4 cellular contexts compared by ENCODE assay signal in genomic region chr15:57332326-57332725, GRCh38.
TF ChIP-seq lines count a peak whose summit lies in the region.

No MANE protein-coding gene starts in this region.

TF ChIP-seq in SK-N-SH, 30 proteins besides CTCF, POLR2A, EP300 and RAD21:
- TF ChIP-seq TEAD4 (IDR thresholded peaks at IDR 0.05; ENCODE audit: borderline replicate concordance, insufficient read depth): no peak
- TF ChIP-seq RXRA (IDR thresholded peaks at IDR 0.05; ENCODE audit: borderline replicate concordance, low read depth): no peak
- TF ChIP-seq TAF1 (IDR thresholded peaks at IDR 0.05; ENCODE audit: borderline replicate concordance, low read depth, low read length): no peak
- no peak for TF ChIP-seq YY1 (IDR thresholded peaks at IDR 0.05; ENCODE audit: low read depth)

TF ChIP-seq in SK-N-SH treated with all-trans-retinoic acid at 6 μM for 48 hours, 23 proteins besides CTCF, POLR2A, EP300 and RAD21:
- TF ChIP-seq PATZ1 (CRISPR knock-in tag; IDR thresholded peaks at IDR 0.05; ENCODE audit: borderline replicate concordance) (no peak), CREB5 (CRISPR knock-in tag; IDR thresholded peaks at IDR 0.05; ENCODE audit: low read depth) (no peak), ZNF70 (CRISPR knock-in tag; IDR thresholded peaks at IDR 0.05) (no peak), ZNF8 (CRISPR knock-in tag; IDR thresholded peaks at IDR 0.05) (no peak), OSR1 (CRISPR knock-in tag; IDR thresholded peaks at IDR 0.05) (no peak), ARNTL (CRISPR knock-in tag; IDR thresholded peaks at IDR 0.05; ENCODE audit: borderline replicate concordance, low read depth) (no peak), RARB (CRISPR knock-in tag; IDR thresholded peaks at IDR 0.05) (no peak), TOX (CRISPR knock-in tag; IDR thresholded peaks at IDR 0.05; ENCODE audit: borderline replicate concordance) (no peak), ZNF565 (CRISPR knock-in tag; conservative IDR thresholded peaks at IDR 0.05; ENCODE audit: low read depth) (no peak), CSRNP3 (CRISPR knock-in tag; IDR thresholded peaks at IDR 0.05) (no peak), TCF4 (CRISPR knock-in tag; IDR thresholded peaks at IDR 0.05; ENCODE audit: borderline replicate concordance) (no peak), ESRRG (CRISPR knock-in tag; IDR thresholded peaks at IDR 0.05) (no peak)

TF ChIP-seq in IMR-90, 13 proteins besides CTCF, POLR2A, EP300 and RAD21:
- TF ChIP-seq USF2 (IDR thresholded peaks at IDR 0.05; ENCODE audit: low read depth, low read length) (no peak), NFE2L2 (IDR thresholded peaks at IDR 0.05; ENCODE audit: low read depth, low read length) (no peak), BHLHE40 (IDR thresholded peaks at IDR 0.05; ENCODE audit: low read depth, low read length) (no peak), MAFK (IDR thresholded peaks at IDR 0.05; ENCODE audit: low read depth, low read length) (no peak), CHD1 (IDR thresholded peaks at IDR 0.05; ENCODE audit: low read depth, low read length) (no peak), MAZ (IDR thresholded peaks at IDR 0.05; ENCODE audit: borderline replicate concordance, low read depth, low read length) (no peak), CEBPB (IDR thresholded peaks at IDR 0.05; ENCODE audit: low read depth, low read length) (no peak), RFX5 (IDR thresholded peaks at IDR 0.05; ENCODE audit: low read depth, low read length) (no peak), FOS (IDR thresholded peaks at IDR 0.05; ENCODE audit: low read depth, low read length) (no peak), ELK1 (IDR thresholded peaks at IDR 0.05; ENCODE audit: borderline replicate concordance, low read depth, low read length) (no peak), SMC3 (IDR thresholded peaks at IDR 0.05; ENCODE audit: low read depth, low read length) (no peak), RCOR1 (IDR thresholded peaks at IDR 0.05; ENCODE audit: insufficient replicate concordance, low read length) (no peak), MXI1 (IDR thresholded peaks at IDR 0.05; ENCODE audit: borderline replicate concordance, low read depth, low read length) (no peak)

TF ChIP-seq in K562, 482 proteins besides CTCF, POLR2A, EP300 and RAD21:
- TF ChIP-seq YBX1 (IDR thresholded peaks at IDR 0.05) (no peak), ZNF217 (CRISPR knock-in tag; IDR thresholded peaks at IDR 0.05) (no peak), NFIC (IDR thresholded peaks at IDR 0.05) (no peak), ZNF561 (CRISPR knock-in tag; conservative IDR thresholded peaks at IDR 0.05) (no peak), SIN3A (IDR thresholded peaks at IDR 0.05; ENCODE audit: borderline replicate concordance in 2 of 2, control insufficient read depth in 1 of 2, low read depth in 2 of 2, low read length in 2 of 2) (no peak), CEBPB (tag; IDR thresholded peaks at IDR 0.05) (no peak), CHD4 (IDR thresholded peaks at IDR 0.05; ENCODE audit: insufficient read depth, insufficient replicate concordance, low read depth, low read length, poor library complexity, severe bottlenecking) (no peak), TCF3 (CRISPR knock-in tag; IDR thresholded peaks at IDR 0.05) (no peak), TEAD2 (tag; IDR thresholded peaks at IDR 0.05) (no peak), NR3C1 (CRISPR knock-in tag; IDR thresholded peaks at IDR 0.05) (no peak), ZNF347 (CRISPR knock-in tag; IDR thresholded peaks at IDR 0.05; ENCODE audit: low read depth) (no peak), ZBTB5 (IDR thresholded peaks at IDR 0.05) (no peak), CBX1 (IDR thresholded peaks at IDR 0.05; ENCODE audit: low read depth) (no peak), TSHZ1 (CRISPR knock-in tag; IDR thresholded peaks at IDR 0.05) (no peak)
